Comparison of ENCODE assay signal across 23 cellular contexts in genomic region chr13:43916828-43917227, GRCh38. TPM values are rescaled to one million over a fixed set of nuclear protein-coding genes. Genes with fewer than 3 reads are reported as not detected.
DNase-seq lines count a peak whose midpoint lies in the region; ATAC-seq, FAIRE-seq and TF ChIP-seq lines count a peak whose summit lies in the region.
"Had no signal": no experiment of that assay in that cellular context is flagged by ENCODE, and none has a peak within 500 bp of the region (broad histone marks: within the 10 kb centered on the region; RNA-seq: fewer than 3 reads in every experiment).

No MANE protein-coding gene starts in this region.

- no peaks in the 10 kb centered on the region for H3K36me3 Mint-ChIP-seq in astrocyte (ENCODE audit: low read depth, unreplicated experiment)
- H3K36me3 Mint-ChIP-seq: CD4-positive, CD25-positive, alpha-beta regulatory T cell; CD8-positive, alpha-beta memory T cell had no signal

- no peaks in the 10 kb centered on the region for H3K27me3 ChIP-seq in astrocyte (ENCODE audit: insufficient read depth, low read length)

- intact Hi-C loops in sciatic nerve (cut with DNase I) = no loop called here

- H3K9ac ChIP-seq in astrocyte (ENCODE audit: low read length) = no peak overlapping the region
- H3K9ac ChIP-seq: GM23248 had no signal

- DNase-seq in M059J (ENCODE audit: low read depth) = peak; percentile 2
- peak; percentile 14 for DNase-seq in astrocyte (ENCODE audit: low read depth)
- DNase-seq in fibroblast of peridontal ligament (ENCODE audit: extremely low read depth) = peak; percentile 29
- no peak for DNase-seq in sciatic nerve (ENCODE audit: low spot score)
- DNase-seq in NCI-H524 treated with DMSO at 0.1 percent for 48 hours (lab: John Stamatoyannopoulos, UW) = no peak
- DNase-seq in cerebellar nuclear complex (lab: John Stamatoyannopoulos, UW) = no peak
- DNase-seq in SIG-M5 treated with dmso at 0.1 percent for 504 hours (lab: John Stamatoyannopoulos, UW; ENCODE audit: unreplicated experiment) = no peak
- DNase-seq: BE2C; C1 segment of cervical spinal cord; CD4-positive, CD25-positive, alpha-beta regulatory T cell; CD8-positive, alpha-beta memory T cell; COR-L47; DMS 273 treated with DMSO at 0.1 percent for 48 hours; DMS53; DND-41; EL; GM23248 had no signal

- H3K4me1 ChIP-seq in astrocyte (ENCODE audit: insufficient read depth, low read length) = no peaks in the 10 kb centered on the region
- H3K4me1 ChIP-seq: BE2C had no signal

- no peaks in the 10 kb centered on the region for H3K9me3 ChIP-seq in astrocyte (ENCODE audit: insufficient read depth, low read depth, low read length)
- H3K9me3 ChIP-seq: BE2C, HAP-1 had no signal

- TF ChIP-seq CTCF in astrocyte (IDR thresholded peaks at IDR 0.05; ENCODE audit: insufficient read depth, low read depth, low read length) = no peak

- FAIRE-seq in astrocyte (lab: Jason Lieb, UNC) = no peak
- FAIRE-seq: GM12878, HepG2 had no signal

- no peak overlapping the region for H3K4me3 ChIP-seq in astrocyte (ENCODE audit: insufficient read depth, low read depth, low read length)
- H3K4me3 ChIP-seq: GM12878, GM23248, HAP-1 had no signal

- no peak overlapping the region for H3K27ac ChIP-seq in astrocyte (ENCODE audit: low read depth, low read length)
- H3K27ac ChIP-seq: GM23248 had no signal

- peaks cover 9% of the 10 kb centered on the region for H3K27me3 Mint-ChIP-seq in astrocyte (ENCODE audit: low read depth, unreplicated experiment)

- no peaks in the 10 kb centered on the region for H3K79me2 ChIP-seq in astrocyte (ENCODE audit: insufficient read depth, low read length)

- H4K20me1 ChIP-seq in astrocyte (ENCODE audit: insufficient read depth, low read length) = no peaks in the 10 kb centered on the region

- H3K9me3 Mint-ChIP-seq in astrocyte (ENCODE audit: unreplicated experiment) = no peaks in the 10 kb centered on the region
- H3K9me3 Mint-ChIP-seq: CD8-positive, alpha-beta memory T cell; IgD-negative memory B cell had no signal

- H3K4me2 ChIP-seq in astrocyte (ENCODE audit: low read length) = no peak overlapping the region

- ATAC-seq in sciatic nerve = peak; percentile 93
- no peak for ATAC-seq in GM19328 (IDR thresholded peaks at IDR 0.05; ENCODE audit: unreplicated experiment)
- ATAC-seq: GM12878, HepG2 had no signal

- no peak overlapping the region for H3K27ac Mint-ChIP-seq in astrocyte (ENCODE audit: unreplicated experiment)
- H3K27ac Mint-ChIP-seq: CD4-positive, CD25-positive, alpha-beta regulatory T cell; CD8-positive, alpha-beta memory T cell; IgD-negative memory B cell had no signal

- H3K36me3 ChIP-seq in astrocyte (ENCODE audit: insufficient read depth, low read length) = no peaks in the 10 kb centered on the region
- H3K36me3 ChIP-seq: BE2C, HAP-1 had no signal

- no peak overlapping the region for H3K4me3 Mint-ChIP-seq in astrocyte (ENCODE audit: unreplicated experiment)
- H3K4me3 Mint-ChIP-seq: CD4-positive, CD25-positive, alpha-beta regulatory T cell; CD8-positive, alpha-beta memory T cell; IgD-negative memory B cell had no signal

- peaks cover 1% of the 10 kb centered on the region for H3K4me1 Mint-ChIP-seq in astrocyte (ENCODE audit: low read depth, unreplicated experiment)
- H3K4me1 Mint-ChIP-seq: CD4-positive, CD25-positive, alpha-beta regulatory T cell; CD8-positive, alpha-beta memory T cell; IgD-negative memory B cell had no signal

- no peak overlapping the region for H2AFZ ChIP-seq in astrocyte (ENCODE audit: low read depth, low read length)
- H2AFZ ChIP-seq: GM23248 had no signal

RNA-seq across cellular contexts. Expression of gene LACC1, which starts 37.1 kb away (rescaled TPM):
- 3.4 and 6.1 TPM in 2 replicates for total RNA-seq in M059J (2014; rRNA removed; shearing (Covaris generic))
- total RNA-seq in astrocyte (7.3 and 9.2 TPM in 2 replicates), sciatic nerve (6.4 TPM)
- total RNA-seq: G401 had no signal

RNA-seq across cellular contexts. Expression of gene CCDC122, which starts 37.3 kb away (rescaled TPM):
- 4.0 and 6.6 TPM in 2 replicates for total RNA-seq in M059J (2014; rRNA removed; shearing (Covaris generic))
- 5.1 and 6.7 TPM in 2 replicates for total RNA-seq in astrocyte
- total RNA-seq in sciatic nerve = 5.2 TPM
- total RNA-seq: G401 had no signal

Comparison
In these comparisons a context has a peak if more than half of its experiments do, and no peak if none do; other contexts are left out.
1. DNase-seq: peak in M059J (single experiment), astrocyte (single experiment) and fibroblast of peridontal ligament (single experiment); none in sciatic nerve (single experiment), NCI-H524 treated with DMSO at 0.1 percent for 48 hours (single experiment), cerebellar nuclear complex (0 of 2) and SIG-M5 treated with dmso at 0.1 percent for 504 hours (single experiment).